1 cellular context compared by ENCODE assay signal in the genomic region with DNA sequence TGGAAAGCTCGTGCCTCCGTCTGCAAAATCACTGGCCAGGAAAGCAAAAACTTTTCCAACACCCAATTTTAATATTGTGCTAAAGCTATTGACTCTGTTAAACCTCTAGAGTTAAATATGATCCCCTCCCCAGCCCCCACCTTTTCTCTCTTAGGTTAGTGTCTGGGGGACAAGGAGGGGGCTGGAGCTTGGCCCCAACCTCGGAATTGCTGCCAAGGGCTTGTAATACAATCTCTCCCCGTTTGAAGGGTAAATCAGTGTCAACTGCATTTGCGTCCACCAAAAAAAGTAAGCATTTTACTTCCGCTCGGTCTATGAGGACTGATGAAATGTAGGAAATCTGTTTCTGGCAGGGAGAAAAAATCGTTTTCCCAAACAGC.
TF ChIP-seq lines count a peak whose summit lies in the region.

A gene (plus strand): TSS at position 292 of the 380 bp plus-strand sequence. CDS start 8,259 bp downstream, outside the sequence.

TF ChIP-seq in GM23338, 12 proteins besides CTCF, POLR2A, EP300 and RAD21 (continued from another document):
- TF ChIP-seq, protein P1, sequence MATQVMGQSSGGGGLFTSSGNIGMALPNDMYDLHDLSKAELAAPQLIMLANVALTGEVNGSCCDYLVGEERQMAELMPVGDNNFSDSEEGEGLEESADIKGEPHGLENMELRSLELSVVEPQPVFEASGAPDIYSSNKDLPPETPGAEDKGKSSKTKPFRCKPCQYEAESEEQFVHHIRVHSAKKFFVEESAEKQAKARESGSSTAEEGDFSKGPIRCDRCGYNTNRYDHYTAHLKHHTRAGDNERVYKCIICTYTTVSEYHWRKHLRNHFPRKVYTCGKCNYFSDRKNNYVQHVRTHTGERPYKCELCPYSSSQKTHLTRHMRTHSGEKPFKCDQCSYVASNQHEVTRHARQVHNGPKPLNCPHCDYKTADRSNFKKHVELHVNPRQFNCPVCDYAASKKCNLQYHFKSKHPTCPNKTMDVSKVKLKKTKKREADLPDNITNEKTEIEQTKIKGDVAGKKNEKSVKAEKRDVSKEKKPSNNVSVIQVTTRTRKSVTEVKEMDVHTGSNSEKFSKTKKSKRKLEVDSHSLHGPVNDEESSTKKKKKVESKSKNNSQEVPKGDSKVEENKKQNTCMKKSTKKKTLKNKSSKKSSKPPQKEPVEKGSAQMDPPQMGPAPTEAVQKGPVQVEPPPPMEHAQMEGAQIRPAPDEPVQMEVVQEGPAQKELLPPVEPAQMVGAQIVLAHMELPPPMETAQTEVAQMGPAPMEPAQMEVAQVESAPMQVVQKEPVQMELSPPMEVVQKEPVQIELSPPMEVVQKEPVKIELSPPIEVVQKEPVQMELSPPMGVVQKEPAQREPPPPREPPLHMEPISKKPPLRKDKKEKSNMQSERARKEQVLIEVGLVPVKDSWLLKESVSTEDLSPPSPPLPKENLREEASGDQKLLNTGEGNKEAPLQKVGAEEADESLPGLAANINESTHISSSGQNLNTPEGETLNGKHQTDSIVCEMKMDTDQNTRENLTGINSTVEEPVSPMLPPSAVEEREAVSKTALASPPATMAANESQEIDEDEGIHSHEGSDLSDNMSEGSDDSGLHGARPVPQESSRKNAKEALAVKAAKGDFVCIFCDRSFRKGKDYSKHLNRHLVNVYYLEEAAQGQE (IDR thresholded peaks at IDR 0.05; ENCODE audit: unreplicated experiment): no peak
- TF ChIP-seq CREB1 (CRISPR knock-in tag; IDR thresholded peaks at IDR 0.05; ENCODE audit: low read depth) (no peak), JUNB (IDR thresholded peaks at IDR 0.05; ENCODE audit: unreplicated experiment) (no peak)
TF ChIP-seq in GM23338: peak in this region for 0.
